Comparison of ENCODE assay signal across 22 cellular contexts in genomic region chr17:5868916-5869475, GRCh38.
DNase-seq lines count a peak whose midpoint lies in the region; ATAC-seq and TF ChIP-seq lines count a peak whose summit lies in the region.
"Had no signal": no experiment of that assay in that cellular context is flagged by ENCODE, and none has a peak within 500 bp of the region (broad histone marks: within the 10 kb centered on the region; RNA-seq: fewer than 3 reads in every experiment).

No MANE protein-coding gene starts in this region.

- TF ChIP-seq POLR2A in vagina (IDR thresholded peaks at IDR 0.05), result no peak

- H3K4me1 ChIP-seq in neural progenitor cell (peaks cover 8% of the 10 kb centered on the region), vagina (no peaks in the 10 kb centered on the region)
- H3K4me1 ChIP-seq: Caco-2, SJSA1 had no signal

- no peaks in the 10 kb centered on the region for H3K9me3 ChIP-seq in neural progenitor cell (ENCODE audit: low read depth)
- H3K9me3 ChIP-seq in vagina, result no peaks in the 10 kb centered on the region
- H3K9me3 ChIP-seq: Caco-2, SJSA1 had no signal

- no peak overlapping the region for H3K4me2 ChIP-seq in neural progenitor cell
- H3K4me2 ChIP-seq: PC-9 had no signal

- no peak for ATAC-seq in stimulated activated effector memory CD8-positive, alpha-beta T cell treated with anti-CD3 and anti-CD28 coated beads, Interleukin-12 subunit alpha, Interleukin-12 subunit beta, amount 100 ng/mL, for 72 hours
- ATAC-seq: CD8-positive, alpha-beta T cell; Right ventricle myocardium inferior had no signal

- H3K36me3 Mint-ChIP-seq in brain (no peaks in the 10 kb centered on the region), neural progenitor cell (no peaks in the 10 kb centered on the region)
- H3K36me3 Mint-ChIP-seq in stimulated activated effector memory CD8-positive, alpha-beta T cell treated with anti-CD3 and anti-CD28 coated beads, Interleukin-12 subunit alpha, Interleukin-12 subunit beta, amount 100 ng/mL, for 72 hours, result no peaks in the 10 kb centered on the region
- H3K36me3 Mint-ChIP-seq: CD8-positive, alpha-beta T cell had no signal

- H4K20me1 ChIP-seq in neural progenitor cell (ENCODE audit: low read depth), result no peaks in the 10 kb centered on the region

- H3K4me1 Mint-ChIP-seq in brain, result peaks cover 37% of the 10 kb centered on the region
- peaks cover 12% of the 10 kb centered on the region for H3K4me1 Mint-ChIP-seq in neural progenitor cell
- no peaks in the 10 kb centered on the region for H3K4me1 Mint-ChIP-seq in stimulated activated effector memory CD8-positive, alpha-beta T cell treated with anti-CD3 and anti-CD28 coated beads, Interleukin-12 subunit alpha, Interleukin-12 subunit beta, amount 100 ng/mL, for 72 hours
- H3K4me1 Mint-ChIP-seq: B cell had no signal

- no peak overlapping the region for H3K9ac ChIP-seq in neural progenitor cell

- H2AFZ ChIP-seq in neural progenitor cell (replicated peaks), result no peak overlapping the region
- H2AFZ ChIP-seq: PC-9 had no signal

- no peaks in the 10 kb centered on the region for H3K79me2 ChIP-seq in neural progenitor cell (ENCODE audit: low read depth)

- peaks cover 3% of the 10 kb centered on the region for H3K27me3 Mint-ChIP-seq in brain
- peaks cover 8% of the 10 kb centered on the region for H3K27me3 Mint-ChIP-seq in neural progenitor cell (ENCODE audit: insufficient read depth, low read depth)

- H3K27ac ChIP-seq in neural progenitor cell (no peak overlapping the region), vagina (no peak overlapping the region)
- H3K27ac ChIP-seq: 22Rv1, C4-2B, PC-9, SJSA1 had no signal

- DNase-seq in DMS 273 (lab: John Stamatoyannopoulos, UW; ENCODE audit: unreplicated experiment), result peak; percentile 1
- DNase-seq in DMS 273 treated with DMSO at 0.1 percent for 48 hours (lab: John Stamatoyannopoulos, UW), result no peak
- no peak for DNase-seq in neural progenitor cell (ENCODE audit: low spot score)
- DNase-seq in vagina (ENCODE audit: extremely low spot score in 2 of 2), result peak; percentile 42 to 67
- DNase-seq in stimulated activated effector memory CD8-positive, alpha-beta T cell treated with anti-CD3 and anti-CD28 coated beads, Interleukin-12 subunit alpha, Interleukin-12 subunit beta, amount 100 ng/mL, for 72 hours (ENCODE audit: low spot score in 2 of 2), result no peak
- DNase-seq in middle frontal gyrus (ENCODE audit: extremely low spot score, low spot score), result no peak
- DNase-seq: Caco-2; CD8-positive, alpha-beta T cell; DMS79 treated with DMSO at 0.1 percent for 48 hours; H7; NCI-H1092; NCI-H1436 treated with DMSO at 0.1 percent for 48 hours; NCI-H2029; NCI-H446 treated with DMSO at 0.1 percent for 48 hours; NCI-H526; PC-9 had no signal

- no peak overlapping the region for H3K4me3 Mint-ChIP-seq in brain
- H3K4me3 Mint-ChIP-seq in neural progenitor cell, result no peak overlapping the region
- H3K4me3 Mint-ChIP-seq in stimulated activated effector memory CD8-positive, alpha-beta T cell treated with anti-CD3 and anti-CD28 coated beads, Interleukin-12 subunit alpha, Interleukin-12 subunit beta, amount 100 ng/mL, for 72 hours, result no peak overlapping the region
- H3K4me3 Mint-ChIP-seq: B cell; CD8-positive, alpha-beta T cell had no signal

- H3F3A ChIP-seq in neural progenitor cell (ENCODE audit: low read depth), result peaks cover 5% of the 10 kb centered on the region

- H3K9me3 Mint-ChIP-seq in brain (peaks cover 0 to 12% (median 4%) of the 10 kb centered on the region in 5 experiments), neural progenitor cell (peaks cover 9% of the 10 kb centered on the region)
- no peaks in the 10 kb centered on the region for H3K9me3 Mint-ChIP-seq in stimulated activated effector memory CD8-positive, alpha-beta T cell treated with anti-CD3 and anti-CD28 coated beads, Interleukin-12 subunit alpha, Interleukin-12 subunit beta, amount 100 ng/mL, for 72 hours
- H3K9me3 Mint-ChIP-seq: CD8-positive, alpha-beta T cell had no signal

- H3K4me3 ChIP-seq in neural progenitor cell, result no peak overlapping the region
- H3K4me3 ChIP-seq in vagina, result no peak overlapping the region
- H3K4me3 ChIP-seq: PC-9, SJSA1 had no signal

- TF ChIP-seq CTCF in brain (conservative IDR thresholded peaks at IDR 0.05) (no peak), neural progenitor cell (IDR thresholded peaks at IDR 0.05) (no peak), vagina (IDR thresholded peaks at IDR 0.05) (no peak)

- H3K36me3 ChIP-seq in neural progenitor cell, result no peaks in the 10 kb centered on the region
- no peaks in the 10 kb centered on the region for H3K36me3 ChIP-seq in vagina
- H3K36me3 ChIP-seq: SJSA1 had no signal

- H3K27me3 ChIP-seq in neural progenitor cell, result no peaks in the 10 kb centered on the region
- H3K27me3 ChIP-seq in vagina, result no peaks in the 10 kb centered on the region
- H3K27me3 ChIP-seq: SJSA1 had no signal

- intact Hi-C loops in vagina (cut with DNase I), result no loop called here

- peak overlapping the region in 3 of 5 experiments; percentile 21 to 57 (median 51) for H3K27ac Mint-ChIP-seq in brain
- peak overlapping the region; percentile 36 for H3K27ac Mint-ChIP-seq in neural progenitor cell
- no peak overlapping the region for H3K27ac Mint-ChIP-seq in stimulated activated effector memory CD8-positive, alpha-beta T cell treated with anti-CD3 and anti-CD28 coated beads, Interleukin-12 subunit alpha, Interleukin-12 subunit beta, amount 100 ng/mL, for 72 hours
- H3K27ac Mint-ChIP-seq: B cell; CD8-positive, alpha-beta T cell had no signal

Comparison
In these comparisons a context has a peak if more than half of its experiments do, and no peak if none do; other contexts are left out.
1. DNase-seq: peak in DMS 273 (single experiment) and vagina (2 of 2); none in DMS 273 treated with DMSO at 0.1 percent for 48 hours (single experiment), neural progenitor cell (single experiment), stimulated activated effector memory CD8-positive, alpha-beta T cell treated with anti-CD3 and anti-CD28 coated beads, Interleukin-12 subunit alpha, Interleukin-12 subunit beta, amount 100 ng/mL, for 72 hours (0 of 2) and middle frontal gyrus (single experiment).